Comparison of ENCODE assay signal across 8 cellular contexts in the genomic region with DNA sequence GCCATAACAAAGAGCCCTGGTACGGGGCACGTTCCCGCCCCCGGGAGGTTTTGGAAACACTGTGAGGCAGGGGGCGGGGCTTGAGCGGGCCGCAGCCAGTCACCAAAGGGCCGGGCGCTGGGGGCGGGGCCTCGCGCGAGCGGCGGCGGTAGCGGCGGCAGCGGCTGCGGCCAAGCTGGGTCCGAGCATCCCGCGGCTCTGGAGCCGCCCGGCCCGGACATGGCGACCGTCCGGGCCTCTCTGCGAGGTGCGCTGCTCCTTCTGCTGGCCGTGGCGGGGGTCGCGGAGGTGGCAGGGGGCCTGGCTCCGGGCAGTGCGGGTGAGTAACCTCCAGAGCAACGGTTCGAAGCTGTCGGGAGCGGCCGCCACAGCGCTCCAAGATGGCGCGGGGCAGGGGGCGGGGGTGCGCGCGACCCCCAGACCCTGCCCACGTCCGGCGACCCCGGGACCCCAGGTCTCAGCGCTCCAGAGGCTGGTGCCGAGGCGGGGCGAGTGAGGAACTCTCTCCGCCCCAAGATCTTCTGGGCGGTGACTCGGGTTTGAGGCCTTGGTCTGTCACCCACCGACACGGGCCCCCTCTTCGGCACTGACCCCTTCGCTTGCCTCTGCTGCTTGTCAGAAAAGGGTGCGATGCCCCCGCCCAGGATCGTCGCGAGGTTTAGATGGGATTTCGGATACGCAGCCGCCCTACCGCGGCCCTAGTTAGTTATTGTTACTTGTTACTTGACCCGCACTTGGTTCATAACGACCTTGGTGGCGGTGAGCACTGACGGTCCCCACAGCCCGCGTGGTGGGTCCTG. TPM values are rescaled to one million over a fixed set of nuclear protein-coding genes. Genes with fewer than 3 reads are reported as not detected.
DNase-seq lines count a peak whose midpoint lies in the region; ATAC-seq and TF ChIP-seq lines count a peak whose summit lies in the region.

A gene with protein sequence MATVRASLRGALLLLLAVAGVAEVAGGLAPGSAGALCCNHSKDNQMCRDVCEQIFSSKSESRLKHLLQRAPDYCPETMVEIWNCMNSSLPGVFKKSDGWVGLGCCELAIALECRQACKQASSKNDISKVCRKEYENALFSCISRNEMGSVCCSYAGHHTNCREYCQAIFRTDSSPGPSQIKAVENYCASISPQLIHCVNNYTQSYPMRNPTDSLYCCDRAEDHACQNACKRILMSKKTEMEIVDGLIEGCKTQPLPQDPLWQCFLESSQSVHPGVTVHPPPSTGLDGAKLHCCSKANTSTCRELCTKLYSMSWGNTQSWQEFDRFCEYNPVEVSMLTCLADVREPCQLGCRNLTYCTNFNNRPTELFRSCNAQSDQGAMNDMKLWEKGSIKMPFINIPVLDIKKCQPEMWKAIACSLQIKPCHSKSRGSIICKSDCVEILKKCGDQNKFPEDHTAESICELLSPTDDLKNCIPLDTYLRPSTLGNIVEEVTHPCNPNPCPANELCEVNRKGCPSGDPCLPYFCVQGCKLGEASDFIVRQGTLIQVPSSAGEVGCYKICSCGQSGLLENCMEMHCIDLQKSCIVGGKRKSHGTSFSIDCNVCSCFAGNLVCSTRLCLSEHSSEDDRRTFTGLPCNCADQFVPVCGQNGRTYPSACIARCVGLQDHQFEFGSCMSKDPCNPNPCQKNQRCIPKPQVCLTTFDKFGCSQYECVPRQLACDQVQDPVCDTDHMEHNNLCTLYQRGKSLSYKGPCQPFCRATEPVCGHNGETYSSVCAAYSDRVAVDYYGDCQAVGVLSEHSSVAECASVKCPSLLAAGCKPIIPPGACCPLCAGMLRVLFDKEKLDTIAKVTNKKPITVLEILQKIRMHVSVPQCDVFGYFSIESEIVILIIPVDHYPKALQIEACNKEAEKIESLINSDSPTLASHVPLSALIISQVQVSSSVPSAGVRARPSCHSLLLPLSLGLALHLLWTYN (plus strand): TSS at position 134 of the 800 bp plus-strand sequence. CDS start 86 bp downstream, at position 220.

- TF ChIP-seq CTCF in C4-2B (conservative IDR thresholded peaks at IDR 0.05) = no peak

- H3K9me3 ChIP-seq in NT2/D1 (ENCODE audit: insufficient read depth, low read length) = no peaks in the 10 kb centered on the region
- no peaks in the 10 kb centered on the region for H3K9me3 ChIP-seq in esophagus (ENCODE audit: control insufficient read depth in 2 of 2, insufficient read depth in 1 of 2, low read depth in 1 of 2, low read length in 1 of 2)
- H3K9me3 ChIP-seq in mucosa of rectum (ENCODE audit: control insufficient read depth in 2 of 2, low read length in 2 of 2) = no peaks in the 10 kb centered on the region

- H3K9me3 Mint-ChIP-seq in activated T-cell treated with anti-CD3 and anti-CD28 coated beads, Interleukin-2, amount 50 U/mL, for 24 hours = no peaks in the 10 kb centered on the region

- peak within 1 kb of the TSS; percentile 85 for H3K4me3 Mint-ChIP-seq in activated T-cell treated with anti-CD3 and anti-CD28 coated beads, Interleukin-2, amount 50 U/mL, for 24 hours

- ATAC-seq in GM19395 (IDR thresholded peaks at IDR 0.05; ENCODE audit: unreplicated experiment) = peak; percentile 79

- H3K27ac Mint-ChIP-seq in activated T-cell treated with anti-CD3 and anti-CD28 coated beads, Interleukin-2, amount 50 U/mL, for 24 hours = peak within 1 kb of the TSS; percentile 81

- H3K4me3 ChIP-seq in NT2/D1 (ENCODE audit: insufficient read length, low read depth) = peak within 1 kb of the TSS; percentile 84
- H3K4me3 ChIP-seq in esophagus (ENCODE audit: low read depth in 1 of 2, low read length in 2 of 2) = peak within 1 kb of the TSS; percentile 75 to 79
- peak within 1 kb of the TSS; percentile 72 for H3K4me3 ChIP-seq in mucosa of rectum (ENCODE audit: low read length in 2 of 2)

- 0 to 1% methylated on average over 77 to 80 of the region's 80 CpGs for WGBS in esophagus, 2 donors

- H3K4me1 ChIP-seq in NT2/D1 (ENCODE audit: insufficient read depth, insufficient read length) (no peaks in the 10 kb centered on the region), esophagus (ENCODE audit: control insufficient read depth in 2 of 2, insufficient read depth in 2 of 2, low read length in 1 of 2) (peaks cover 0 to 5% of the 10 kb centered on the region in 2 donors), mucosa of rectum (ENCODE audit: control insufficient read depth in 2 of 2, insufficient read depth in 2 of 2, low read length in 2 of 2) (peaks cover 2 to 6% of the 10 kb centered on the region in 2 donors)

- DNase-seq in HPDE6-E6E7 (ENCODE audit: extremely low spot score) (peak; percentile 76), NT2/D1 (ENCODE audit: low read depth, low spot score) (peak; percentile 67)
- peak; percentile 93 for DNase-seq in activated T-cell treated with anti-CD3 and anti-CD28 coated beads, Interleukin-2, amount 50 U/mL, for 24 hours
- DNase-seq in stimulated activated CD8-positive, alpha-beta memory T cell treated with anti-CD3 and anti-CD28 coated beads, Interleukin-4, amount 100 ng/mL, for 24 hours (ENCODE audit: low read depth) = peak; percentile 86

- H3K27ac ChIP-seq in C4-2B = peak within 1 kb of the TSS; percentile 71
- H3K27ac ChIP-seq in esophagus (ENCODE audit: low read depth in 2 of 2, low read length in 1 of 2) = peak within 1 kb of the TSS; percentile 63 to 76
- H3K27ac ChIP-seq in mucosa of rectum (ENCODE audit: low read depth in 2 of 2, low read length in 2 of 2) = peak within 1 kb of the TSS; percentile 51 to 58

- H3K36me3 Mint-ChIP-seq in activated T-cell treated with anti-CD3 and anti-CD28 coated beads, Interleukin-2, amount 50 U/mL, for 24 hours (ENCODE audit: low read depth) = peaks cover 5% of the 10 kb centered on the region

- H3K9ac ChIP-seq in NT2/D1 (ENCODE audit: insufficient read length, low read depth) (peak within 1 kb of the TSS; percentile 85), mucosa of rectum (ENCODE audit: low read depth in 1 of 2, low read length in 2 of 2) (peak within 1 kb of the TSS; percentile 27 to 67)

- H3K4me1 Mint-ChIP-seq in activated T-cell treated with anti-CD3 and anti-CD28 coated beads, Interleukin-2, amount 50 U/mL, for 24 hours (ENCODE audit: low read depth) = peaks cover 37% of the 10 kb centered on the region

- peaks cover 2% of the 10 kb centered on the region for H3K36me3 ChIP-seq in NT2/D1 (ENCODE audit: insufficient read depth, insufficient read length, low read length)
- no peaks in the 10 kb centered on the region for H3K36me3 ChIP-seq in esophagus (ENCODE audit: control insufficient read depth in 2 of 2, insufficient read depth in 2 of 2, low read length in 1 of 2)
- H3K36me3 ChIP-seq in mucosa of rectum (ENCODE audit: control insufficient read depth in 2 of 2, insufficient read depth in 2 of 2, low read length in 2 of 2) = no peaks in the 10 kb centered on the region

- no peaks in the 10 kb centered on the region for H3K27me3 ChIP-seq in NT2/D1 (ENCODE audit: insufficient read depth, insufficient read length)
- no peaks in the 10 kb centered on the region for H3K27me3 ChIP-seq in esophagus (ENCODE audit: control insufficient read depth in 1 of 2, insufficient read depth in 2 of 2, low read length in 2 of 2)
- H3K27me3 ChIP-seq in mucosa of rectum (ENCODE audit: control insufficient read depth in 2 of 2, insufficient read depth in 2 of 2, low read length in 2 of 2) = peaks cover 0 to 4% of the 10 kb centered on the region in 2 donors

- H3K27me3 Mint-ChIP-seq in activated T-cell treated with anti-CD3 and anti-CD28 coated beads, Interleukin-2, amount 50 U/mL, for 24 hours = no peaks in the 10 kb centered on the region

RNA-seq across cellular contexts. Expression of the gene that starts here (rescaled TPM):
- polyA plus RNA-seq in esophagus = 1 to 10 TPM; 1.0 to 1.5 TPM

Comparison
In these comparisons a context has a peak if more than half of its experiments do, and no peak if none do; other contexts are left out.
1. Peak in every context shown above with its lines: DNase-seq, ATAC-seq, H3K4me3 ChIP-seq and H3K27ac ChIP-seq.